22 cellular contexts compared by ENCODE assay signal in the genomic region with DNA sequence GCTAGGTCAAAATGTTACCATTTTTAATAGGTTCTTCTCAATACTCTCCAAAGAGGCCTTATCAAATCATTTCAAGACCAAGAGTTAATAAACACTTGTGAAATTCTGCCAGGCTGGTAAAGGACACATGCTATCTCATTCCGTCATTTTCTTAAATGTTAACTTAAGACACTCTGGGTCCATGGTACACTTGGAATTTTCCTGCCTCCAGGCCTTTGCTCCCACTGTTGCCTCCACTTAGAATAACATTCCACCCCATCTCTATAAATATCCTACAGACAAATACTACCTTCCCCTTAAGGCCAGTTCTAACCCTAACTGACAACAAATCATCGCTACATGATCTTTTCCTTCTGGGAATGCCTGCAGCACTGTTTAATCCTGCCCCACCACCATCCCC. TPM values are rescaled to one million over a fixed set of nuclear protein-coding genes. Genes with fewer than 3 reads are reported as not detected.
DNase-seq lines count a peak whose midpoint lies in the region; ATAC-seq and FAIRE-seq lines count a peak whose summit lies in the region.
"Had no signal": no experiment of that assay in that cellular context is flagged by ENCODE, and none has a peak within 500 bp of the region (broad histone marks: within the 10 kb centered on the region; RNA-seq: fewer than 3 reads in every experiment).

No MANE protein-coding gene starts in this region.

- ATAC-seq in left colon = peak; percentile 32
- ATAC-seq: GM23338 had no signal

- H3K9me3 Mint-ChIP-seq in activated CD4-positive, alpha-beta T cell treated with anti-CD3 and anti-CD28 coated beads, Interleukin-2, amount 10 ng/mL, durations not matched to agents 24 days and 14 days = no peaks in the 10 kb centered on the region
- no peaks in the 10 kb centered on the region for H3K9me3 Mint-ChIP-seq in activated CD4-positive, alpha-beta T cell treated with anti-CD3 and anti-CD28 coated beads, Interleukin-2, amount 10 ng/mL, durations not matched to agents 7 days and 5 days
- H3K9me3 Mint-ChIP-seq: CD4-positive, alpha-beta T cell; GM23338 had no signal

- H3K4me1 Mint-ChIP-seq in activated CD4-positive, alpha-beta T cell treated with anti-CD3 and anti-CD28 coated beads, Interleukin-2, amount 10 ng/mL, durations not matched to agents 24 days and 14 days = no peaks in the 10 kb centered on the region
- no peaks in the 10 kb centered on the region for H3K4me1 Mint-ChIP-seq in activated CD4-positive, alpha-beta T cell treated with anti-CD3 and anti-CD28 coated beads, Interleukin-2, amount 10 ng/mL, durations not matched to agents 7 days and 5 days

- no peaks in the 10 kb centered on the region for H3K36me3 ChIP-seq in small intestine (ENCODE audit: control insufficient read depth in 2 of 2, insufficient read depth in 2 of 2, low read length in 2 of 2)
- H3K36me3 ChIP-seq: HAP-1, Peyer's patch, SJSA1 had no signal

- FAIRE-seq in small intestine (lab: Jason Lieb, UNC) = no peak
- FAIRE-seq: GM12892, HTR-8/SVneo had no signal

- no peak overlapping the region for H3K4me3 ChIP-seq in small intestine (ENCODE audit: low read depth in 1 of 2, low read length in 2 of 2)
- H3K4me3 ChIP-seq: GM23338, HAP-1, Peyer's patch, SJSA1 had no signal

- H3K27ac Mint-ChIP-seq in activated CD4-positive, alpha-beta T cell treated with anti-CD3 and anti-CD28 coated beads, Interleukin-2, amount 10 ng/mL, durations not matched to agents 24 days and 14 days = no peak overlapping the region
- no peak overlapping the region for H3K27ac Mint-ChIP-seq in activated CD4-positive, alpha-beta T cell treated with anti-CD3 and anti-CD28 coated beads, Interleukin-2, amount 10 ng/mL, durations not matched to agents 7 days and 5 days
- H3K27ac Mint-ChIP-seq: CD4-positive, alpha-beta T cell; GM23338 had no signal

- H3K27ac ChIP-seq in small intestine (ENCODE audit: low read depth in 1 of 2, low read length in 1 of 2) = no peak overlapping the region
- H3K27ac ChIP-seq: KMS-11, Peyer's patch, SJSA1 had no signal

- intact Hi-C loops in left colon (cut with DNase I, micrococcal nuclease) = no loop called here
- intact Hi-C loops in activated CD4-positive, alpha-beta T cell treated with anti-CD3 and anti-CD28 coated beads, Interleukin-2, amount 10 ng/mL, durations not matched to agents 24 days and 14 days (cut with micrococcal nuclease) = no loop called here

- POLR2A ChIA-PET in activated CD4-positive, alpha-beta T cell treated with anti-CD3 and anti-CD28 coated beads, Interleukin-2, amount 10 ng/mL, durations not matched to agents 7 days and 5 days (lab: Charles Lee) = no interaction called here

- no peaks in the 10 kb centered on the region for H3K36me3 Mint-ChIP-seq in activated CD4-positive, alpha-beta T cell treated with anti-CD3 and anti-CD28 coated beads, Interleukin-2, amount 10 ng/mL, durations not matched to agents 24 days and 14 days (ENCODE audit: low read depth)
- H3K36me3 Mint-ChIP-seq in activated CD4-positive, alpha-beta T cell treated with anti-CD3 and anti-CD28 coated beads, Interleukin-2, amount 10 ng/mL, durations not matched to agents 7 days and 5 days (ENCODE audit: low read depth) = no peaks in the 10 kb centered on the region

- H3K27me3 ChIP-seq in small intestine (ENCODE audit: control insufficient read depth in 2 of 2, insufficient read depth in 2 of 2, low read length in 2 of 2) = no peaks in the 10 kb centered on the region
- H3K27me3 ChIP-seq: Peyer's patch, SJSA1 had no signal

- WGBS in small intestine, 3 donors = 28 to 46% (median 46%) methylated on average over 2 of the region's 2 CpGs

- no peaks in the 10 kb centered on the region for H3K27me3 Mint-ChIP-seq in activated CD4-positive, alpha-beta T cell treated with anti-CD3 and anti-CD28 coated beads, Interleukin-2, amount 10 ng/mL, durations not matched to agents 24 days and 14 days
- H3K27me3 Mint-ChIP-seq in activated CD4-positive, alpha-beta T cell treated with anti-CD3 and anti-CD28 coated beads, Interleukin-2, amount 10 ng/mL, durations not matched to agents 7 days and 5 days = no peaks in the 10 kb centered on the region
- H3K27me3 Mint-ChIP-seq: CD4-positive, alpha-beta T cell had no signal

- H3K4me3 Mint-ChIP-seq in activated CD4-positive, alpha-beta T cell treated with anti-CD3 and anti-CD28 coated beads, Interleukin-2, amount 10 ng/mL, durations not matched to agents 24 days and 14 days = no peak overlapping the region
- no peak overlapping the region for H3K4me3 Mint-ChIP-seq in activated CD4-positive, alpha-beta T cell treated with anti-CD3 and anti-CD28 coated beads, Interleukin-2, amount 10 ng/mL, durations not matched to agents 7 days and 5 days
- H3K4me3 Mint-ChIP-seq: CD4-positive, alpha-beta T cell; GM23338 had no signal

- DNase-seq in EL (peak; percentile 34), RPMI7951 (ENCODE audit: low read depth) (peak; percentile 30), left colon (no peak), small intestine (peak; percentile 52), SW 1271 (lab: John Stamatoyannopoulos, UW) (no peak)
- DNase-seq in activated CD4-positive, alpha-beta T cell treated with anti-CD3 and anti-CD28 coated beads, Interleukin-2, amount 10 ng/mL, durations not matched to agents 24 days and 14 days = no peak
- no peak for DNase-seq in activated CD4-positive, alpha-beta T cell treated with anti-CD3 and anti-CD28 coated beads, Interleukin-2, amount 10 ng/mL, durations not matched to agents 7 days and 5 days
- DNase-seq: CD4-positive, alpha-beta T cell; COR-L47; DMS 273 treated with DMSO at 0.1 percent for 48 hours; DMS79 treated with DMSO at 0.1 percent for 48 hours; NCI-H1105; NCI-H2081; NCI-H2171; NCI-H526; Peyer's patch had no signal

- H3K9me3 ChIP-seq in small intestine (ENCODE audit: control insufficient read depth, low read depth) = no peaks in the 10 kb centered on the region
- H3K9me3 ChIP-seq: HAP-1, Peyer's patch, SJSA1 had no signal

- peaks cover 3 to 8% of the 10 kb centered on the region in 2 donors for H3K4me1 ChIP-seq in small intestine (ENCODE audit: control insufficient read depth in 2 of 2, insufficient read depth in 1 of 2, low read depth in 1 of 2, low read length in 1 of 2)
- H3K4me1 ChIP-seq: HAP-1, SJSA1 had no signal

- CTCF ChIA-PET in activated CD4-positive, alpha-beta T cell treated with anti-CD3 and anti-CD28 coated beads, Interleukin-2, amount 10 ng/mL, durations not matched to agents 7 days and 5 days (lab: Charles Lee) = no interaction called here

RNA-seq across cellular contexts. Expression of a gene that starts 24.1 kb away (rescaled TPM):
- 3.4 and 4.1 TPM in 2 replicates for total RNA-seq in RPMI7951 (2014; rRNA removed; shearing (Covaris generic))
- 10 to 100 TPM; 45.9 to 49.2 TPM for total RNA-seq in left colon
- 10 to 100 TPM in 2 of 3 donors, 1 to 10 TPM in 1; 10.0 to 13.0 (median 12.2) TPM for polyA plus RNA-seq in small intestine
- 2.0 and 2.2 TPM in 2 replicates for total RNA-seq in activated CD4-positive, alpha-beta T cell treated with anti-CD3 and anti-CD28 coated beads, Interleukin-2, amount 10 ng/mL, durations not matched to agents 24 days and 14 days
- total RNA-seq in activated CD4-positive, alpha-beta T cell treated with anti-CD3 and anti-CD28 coated beads, Interleukin-2, amount 10 ng/mL, durations not matched to agents 7 days and 5 days = under 1 TPM in 1 of 2 experiments, not detected in 1; 0.04 TPM
- total RNA-seq: CD4-positive, alpha-beta T cell had no signal

Comparison
In these comparisons a context has a peak if more than half of its experiments do, and no peak if none do; other contexts are left out.
1. DNase-seq: peak in EL (single experiment), RPMI7951 (single experiment) and small intestine (single experiment); none in left colon (0 of 2), activated CD4-positive, alpha-beta T cell treated with anti-CD3 and anti-CD28 coated beads, Interleukin-2, amount 10 ng/mL, durations not matched to agents 24 days and 14 days (single experiment), activated CD4-positive, alpha-beta T cell treated with anti-CD3 and anti-CD28 coated beads, Interleukin-2, amount 10 ng/mL, durations not matched to agents 7 days and 5 days (single experiment) and SW 1271 (0 of 2).